18 cellular contexts compared by ENCODE assay signal in genomic region chr1:164802573-164803282, GRCh38.
A peak's percentile ranks its signal among the peaks of the same experiment; 100 is the strongest.
DNase-seq lines count a peak whose midpoint lies in the region; TF ChIP-seq lines count a peak whose summit lies in the region.
"Had no signal": no experiment of that assay in that cellular context is flagged by ENCODE, and none has a peak within 500 bp of the region (broad histone marks: within the 10 kb centered on the region; RNA-seq: fewer than 3 reads in every experiment).

No MANE protein-coding gene starts in this region.

- no peak for TF ChIP-seq CTCF in ascending aorta (IDR thresholded peaks at IDR 0.05)
- TF ChIP-seq CTCF in esophagus muscularis mucosa (IDR thresholded peaks at IDR 0.05), result no peak
- TF ChIP-seq CTCF in uterus (IDR thresholded peaks at IDR 0.05), result no peak
- TF ChIP-seq CTCF in A673 (conservative IDR thresholded peaks at IDR 0.05; ENCODE audit: low read depth, low read length), result no peak
- TF ChIP-seq CTCF in osteocyte (IDR thresholded peaks at IDR 0.05), result no peak

- intact Hi-C loops in ascending aorta (cut with DNase I) (no loop called here), esophagus muscularis mucosa (cut with DNase I) (no loop called here), uterus (cut with DNase I; ENCODE audit: low total_unique reads) (no loop called here), A673 (cut with micrococcal nuclease; ENCODE audit: unreplicated experiment) (no loop called here), posterior cingulate gyrus (cut with DNase I) (no loop called here)

- H3K27me3 Mint-ChIP-seq in osteocyte (ENCODE audit: unreplicated experiment), result no peaks in the 10 kb centered on the region
- H3K27me3 Mint-ChIP-seq: dendritic cell treated with granulocyte-macrophage colony-stimulating factor and Interleukin-4, amounts not matched to agents 40 ng/mL and 50 ng/mL, for 4 days had no signal

- no peak overlapping the region for H3K4me3 Mint-ChIP-seq in osteocyte (ENCODE audit: unreplicated experiment)
- H3K4me3 Mint-ChIP-seq: CD8-positive, alpha-beta T cell; dendritic cell treated with granulocyte-macrophage colony-stimulating factor and Interleukin-4, amounts not matched to agents 40 ng/mL and 50 ng/mL, for 4 days had no signal

- peaks cover 25% of the 10 kb centered on the region for H3K4me1 Mint-ChIP-seq in osteocyte (ENCODE audit: unreplicated experiment)

- no peak overlapping the region for H3K27ac Mint-ChIP-seq in osteocyte (ENCODE audit: unreplicated experiment)
- H3K27ac Mint-ChIP-seq: CD8-positive, alpha-beta T cell; dendritic cell treated with granulocyte-macrophage colony-stimulating factor and Interleukin-4, amounts not matched to agents 40 ng/mL and 50 ng/mL, for 4 days had no signal

- H3K27me3 ChIP-seq in ascending aorta (no peaks in the 10 kb centered on the region), esophagus muscularis mucosa (no peaks in the 10 kb centered on the region), rectal smooth muscle tissue (ENCODE audit: control insufficient read depth, insufficient read depth, low read length) (no peaks in the 10 kb centered on the region), uterus (no peaks in the 10 kb centered on the region), A673 (replicated peaks; ENCODE audit: insufficient read depth, low read depth, low read length, poor library complexity) (no peaks in the 10 kb centered on the region)
- H3K27me3 ChIP-seq: left lung had no signal

- H3K27ac ChIP-seq in ascending aorta, result peak overlapping the region; percentile 84 to 89
- peak overlapping the region; percentile 72 to 76 (median 73) for H3K27ac ChIP-seq in esophagus muscularis mucosa (replicated peaks in 1 of 4)
- peak overlapping the region; percentile 33 for H3K27ac ChIP-seq in rectal smooth muscle tissue (ENCODE audit: low read depth, low read length)
- H3K27ac ChIP-seq in uterus, result peak overlapping the region; percentile 43 to 63
- H3K27ac ChIP-seq in A673 (ENCODE audit: low read depth, low read length, poor library complexity, severe bottlenecking), result no peak overlapping the region
- H3K27ac ChIP-seq: SK-N-MC, VCaP had no signal

- TF ChIP-seq POLR2A in esophagus muscularis mucosa (IDR thresholded peaks at IDR 0.05; ENCODE audit: low read depth) (no peak), uterus (IDR thresholded peaks at IDR 0.05) (no peak)

- H3K36me3 ChIP-seq in ascending aorta (peaks cover 0 to 10% of the 10 kb centered on the region in 2 donors), esophagus muscularis mucosa (peaks cover 7 to 25% (median 14%) of the 10 kb centered on the region in 4 donors), rectal smooth muscle tissue (ENCODE audit: control insufficient read depth, insufficient read depth, low read length) (peaks cover 4% of the 10 kb centered on the region), uterus (no peaks in the 10 kb centered on the region), A673 (ENCODE audit: insufficient read depth, low read length, poor library complexity, severe bottlenecking) (no peaks in the 10 kb centered on the region)

- peaks cover 0 to 24% of the 10 kb centered on the region in 2 donors for H3K4me1 ChIP-seq in ascending aorta
- peaks cover 29 to 80% (median 68%) of the 10 kb centered on the region in 4 donors for H3K4me1 ChIP-seq in esophagus muscularis mucosa
- peaks cover 13% of the 10 kb centered on the region for H3K4me1 ChIP-seq in rectal smooth muscle tissue (ENCODE audit: control insufficient read depth, insufficient read depth, low read length)
- H3K4me1 ChIP-seq in uterus, result no peaks in the 10 kb centered on the region
- H3K4me1 ChIP-seq in A673 (ENCODE audit: insufficient read depth, low read length, poor library complexity, severe bottlenecking), result peaks cover 10% of the 10 kb centered on the region
- H3K4me1 ChIP-seq: left lung had no signal

- BruUV-seq in A673 (replicated peaks; lab: Mats Ljungman, UMichigan), result no TSS peak

- no peaks in the 10 kb centered on the region for H3K9me3 Mint-ChIP-seq in osteocyte (ENCODE audit: unreplicated experiment)
- H3K9me3 Mint-ChIP-seq: CD8-positive, alpha-beta T cell; dendritic cell treated with granulocyte-macrophage colony-stimulating factor and Interleukin-4, amounts not matched to agents 40 ng/mL and 50 ng/mL, for 4 days had no signal

- H3K9me3 ChIP-seq in ascending aorta (no peaks in the 10 kb centered on the region), esophagus muscularis mucosa (no peaks in the 10 kb centered on the region), uterus (no peaks in the 10 kb centered on the region), A673 (ENCODE audit: low read depth, low read length, poor library complexity, severe bottlenecking) (no peaks in the 10 kb centered on the region)
- H3K9me3 ChIP-seq: left lung had no signal

- WGBS in esophagus muscularis mucosa, result 70% methylated on average over 5 of the region's 5 CpGs

- POLR2A ChIA-PET in A673 (lab: Charles Lee; ENCODE audit: low non-redundant PET), result no interaction called here

- H3K4me3 ChIP-seq in ascending aorta (no peak overlapping the region), esophagus muscularis mucosa (no peak overlapping the region), rectal smooth muscle tissue (ENCODE audit: low read length) (no peak overlapping the region), uterus (no peak overlapping the region), A673 (ENCODE audit: low read depth, low read length, poor library complexity, severe bottlenecking) (no peak overlapping the region)
- H3K4me3 ChIP-seq: left lung, SK-N-MC had no signal

- DNase-seq in ascending aorta (ENCODE audit: low spot score in 2 of 2), result no peak
- no peak for DNase-seq in esophagus muscularis mucosa (ENCODE audit: extremely low spot score)
- no peak for DNase-seq in uterus
- no peak for DNase-seq in A673 (ENCODE audit: low spot score)
- DNase-seq in osteocyte (ENCODE audit: extremely low spot score, unreplicated experiment), result no peak
- no peak for DNase-seq in posterior cingulate gyrus
- DNase-seq: activated CD8-positive, alpha-beta memory T cell treated with anti-CD3 and anti-CD28 coated beads, Interleukin-2, amount 50 U/mL, for 48 hours; CD8-positive, alpha-beta T cell; GDM1; H7; left lung; MM.1S; NCI-H1436 treated with DMSO at 0.1 percent for 48 hours; NCI-H526 treated with DMSO at 0.1 percent for 48 hours had no signal

- no peak for TF ChIP-seq EP300 in esophagus muscularis mucosa (IDR thresholded peaks at IDR 0.05)

- CTCF ChIA-PET in A673 (lab: Charles Lee), result no interaction called here

- H3K36me3 Mint-ChIP-seq in osteocyte (ENCODE audit: unreplicated experiment), result peaks cover 17% of the 10 kb centered on the region
- H3K36me3 Mint-ChIP-seq: CD8-positive, alpha-beta T cell had no signal

- H3K9ac ChIP-seq in rectal smooth muscle tissue (ENCODE audit: low read length), result no peak overlapping the region
